8 cellular contexts compared by ENCODE assay signal in genomic region chr11:57742087-57742452, GRCh38. TPM values are rescaled to one million over a fixed set of nuclear protein-coding genes. Genes with fewer than 3 reads are reported as not detected.
DNase-seq lines count a peak whose midpoint lies in the region; ATAC-seq and TF ChIP-seq lines count a peak whose summit lies in the region.

No MANE protein-coding gene starts in this region.

- H3K9me3 ChIP-seq in Karpas-422 (ENCODE audit: low read length): no peaks in the 10 kb centered on the region
- no peaks in the 10 kb centered on the region for H3K9me3 ChIP-seq in neural cell (ENCODE audit: low read length)

- peaks cover 93% of the 10 kb centered on the region for H3K36me3 Mint-ChIP-seq in dendritic cell treated with granulocyte-macrophage colony-stimulating factor and Interleukin-4, amounts not matched to agents 40 ng/mL and 50 ng/mL, for 4 days (ENCODE audit: low read depth)

- H3K36me3 ChIP-seq in Karpas-422 (ENCODE audit: insufficient read depth, low read length): peaks cover 24% of the 10 kb centered on the region; the same call in 1 of the 2 replicates
- peaks cover 15% of the 10 kb centered on the region for H3K36me3 ChIP-seq in neural cell (ENCODE audit: insufficient read depth, low read length)

- H3K27me3 ChIP-seq in Karpas-422 (ENCODE audit: low read length) (no peaks in the 10 kb centered on the region), neural cell (ENCODE audit: insufficient read depth, low read depth, low read length) (no peaks in the 10 kb centered on the region)

- peak overlapping the region; percentile 72 for H3K4me2 ChIP-seq in Karpas-422 (ENCODE audit: low read depth, low read length, poor library complexity, severe bottlenecking)
- peak overlapping the region; percentile 87 for H3K4me2 ChIP-seq in neural cell (ENCODE audit: low read length)

- peaks cover 3% of the 10 kb centered on the region for H3F3A ChIP-seq in neural cell (ENCODE audit: insufficient read depth, low read length, poor library complexity, severe bottlenecking)

- DNase-seq in Karpas-422: peak; percentile 57
- DNase-seq in DMS53 treated with DMSO at 0.1 percent for 48 hours (lab: John Stamatoyannopoulos, UW; ENCODE audit: unreplicated experiment): no peak
- no peak for DNase-seq in GM03348 (ENCODE audit: low spot score)
- DNase-seq in HCEC 1CT: no peak

- ATAC-seq in HG02981 (IDR thresholded peaks at IDR 0.05; ENCODE audit: unreplicated experiment): no peak

- H4K20me1 ChIP-seq in Karpas-422 (ENCODE audit: insufficient read depth, low read depth, low read length) (no peaks in the 10 kb centered on the region), neural cell (ENCODE audit: insufficient read depth) (no peaks in the 10 kb centered on the region)

- H3K4me3 Mint-ChIP-seq in dendritic cell treated with granulocyte-macrophage colony-stimulating factor and Interleukin-4, amounts not matched to agents 40 ng/mL and 50 ng/mL, for 4 days: peak overlapping the region; percentile 89

- intact Hi-C loops in dendritic cell treated with granulocyte-macrophage colony-stimulating factor and Interleukin-4, amounts not matched to agents 40 ng/mL and 50 ng/mL, for 4 days (cut with micrococcal nuclease): no loop called here

- peak overlapping the region; percentile 99 for H3K27ac Mint-ChIP-seq in dendritic cell treated with granulocyte-macrophage colony-stimulating factor and Interleukin-4, amounts not matched to agents 40 ng/mL and 50 ng/mL, for 4 days

- TF ChIP-seq CTCF in C4-2B (conservative IDR thresholded peaks at IDR 0.05) (no peak), neural cell (IDR thresholded peaks at IDR 0.05; ENCODE audit: poor library complexity, severe bottlenecking) (no peak)

- no peaks in the 10 kb centered on the region for H3K27me3 Mint-ChIP-seq in dendritic cell treated with granulocyte-macrophage colony-stimulating factor and Interleukin-4, amounts not matched to agents 40 ng/mL and 50 ng/mL, for 4 days

- H3K79me2 ChIP-seq in Karpas-422 (ENCODE audit: low read length) (peaks cover 22% of the 10 kb centered on the region), neural cell (replicated peaks; ENCODE audit: insufficient read depth, low read length) (peaks cover 17% of the 10 kb centered on the region)

- peaks cover 18% of the 10 kb centered on the region for H3K4me1 ChIP-seq in Karpas-422 (ENCODE audit: low read length)

- H3K4me3 ChIP-seq in Karpas-422 (ENCODE audit: low read length) (peak overlapping the region; percentile 84), neural cell (ENCODE audit: low read length) (peak overlapping the region; percentile 90)

- H3K9me2 ChIP-seq in Karpas-422 (replicated peaks; ENCODE audit: insufficient read depth, low read length) (no peaks in the 10 kb centered on the region), neural cell (ENCODE audit: insufficient read depth, low read length) (no peaks in the 10 kb centered on the region)

- H3K9me3 Mint-ChIP-seq in dendritic cell treated with granulocyte-macrophage colony-stimulating factor and Interleukin-4, amounts not matched to agents 40 ng/mL and 50 ng/mL, for 4 days: no peaks in the 10 kb centered on the region

- H3K4me1 Mint-ChIP-seq in dendritic cell treated with granulocyte-macrophage colony-stimulating factor and Interleukin-4, amounts not matched to agents 40 ng/mL and 50 ng/mL, for 4 days (ENCODE audit: low read depth): peaks cover 19% of the 10 kb centered on the region

- no peak for TF ChIP-seq EP300 in neural cell (conservative IDR thresholded peaks at IDR 0.05; ENCODE audit: poor library complexity, severe bottlenecking)

- no peak for TF ChIP-seq RAD21 in neural cell (conservative IDR thresholded peaks at IDR 0.05)

- H3K27ac ChIP-seq in C4-2B: peak overlapping the region; percentile 85
- peak overlapping the region; percentile 57 for H3K27ac ChIP-seq in Karpas-422 (ENCODE audit: low read length)
- H3K27ac ChIP-seq in neural cell (ENCODE audit: low read length): peak overlapping the region; percentile 83

- H3K9ac ChIP-seq in Karpas-422 (ENCODE audit: low read length) (peak overlapping the region; percentile 93), neural cell (ENCODE audit: low read length) (peak overlapping the region; percentile 90)

- H2AFZ ChIP-seq in Karpas-422 (ENCODE audit: low read length): no peak overlapping the region
- H2AFZ ChIP-seq in neural cell (ENCODE audit: low read depth, low read length): no peak overlapping the region

TF ChIP-seq in neural cell, 6 proteins besides CTCF, POLR2A, EP300 and RAD21:
- TF ChIP-seq MXI1 (conservative IDR thresholded peaks at IDR 0.05; ENCODE audit: poor library complexity, severe bottlenecking) (no peak), TAF1 (IDR thresholded peaks at IDR 0.05; ENCODE audit: low read depth) (no peak), REST (IDR thresholded peaks at IDR 0.05; ENCODE audit: borderline replicate concordance) (no peak), EZH2 (IDR thresholded peaks at IDR 0.05; ENCODE audit: borderline replicate concordance, insufficient read depth, low read length, poor library complexity, severe bottlenecking) (no peak), SMC3 (conservative IDR thresholded peaks at IDR 0.05; ENCODE audit: poor library complexity) (no peak), POLR2AphosphoS5 (IDR thresholded peaks at IDR 0.05) (no peak)

RNA-seq across cellular contexts. Expression of gene SELENOH, which starts 0.8 kb away (rescaled TPM):
- 112 and 172 TPM in 2 replicates for total RNA-seq in Karpas-422 (2014; rRNA removed; shearing (Covaris generic); ENCODE audit: low replicate concordance)
- polyA plus RNA-seq in neural cell: 509 and 546 TPM in 2 replicates
- polyA minus RNA-seq in neural cell: 92.3 and 108 TPM in 2 replicates

RNA-seq across cellular contexts. Expression of gene BTBD18, which starts 9.5 kb away (rescaled TPM):
- total RNA-seq in Karpas-422 (2014; rRNA removed; shearing (Covaris generic); ENCODE audit: low replicate concordance): not detected in 2 replicates
- polyA plus RNA-seq in neural cell: not detected in 2 replicates
- not detected in 2 replicates for polyA minus RNA-seq in neural cell

RNA-seq across cellular contexts. Expression of gene CTNND1, which starts 19.5 kb away (rescaled TPM):
- total RNA-seq in Karpas-422 (2014; rRNA removed; shearing (Covaris generic); ENCODE audit: low replicate concordance): 5.7 and 6.0 TPM in 2 replicates
- 70.3 and 90.3 TPM in 2 replicates for polyA plus RNA-seq in neural cell
- 174 and 182 TPM in 2 replicates for polyA minus RNA-seq in neural cell

RNA-seq across cellular contexts. Expression of gene TMX2, which starts 29.7 kb away (rescaled TPM):
- total RNA-seq in Karpas-422 (2014; rRNA removed; shearing (Covaris generic); ENCODE audit: low replicate concordance): 53.3 and 91.2 TPM in 2 replicates
- 119 and 130 TPM in 2 replicates for polyA plus RNA-seq in neural cell
- 58.9 and 65.3 TPM in 2 replicates for polyA minus RNA-seq in neural cell

RNA-seq across cellular contexts. Expression of gene MED19, which starts 30.1 kb away (rescaled TPM):
- 12.5 and 12.8 TPM in 2 replicates for total RNA-seq in Karpas-422 (2014; rRNA removed; shearing (Covaris generic); ENCODE audit: low replicate concordance)
- 46.4 and 62.4 TPM in 2 replicates for polyA plus RNA-seq in neural cell
- 37.0 and 39.8 TPM in 2 replicates for polyA minus RNA-seq in neural cell
